Comparison of ENCODE assay signal across 17 cellular contexts in the genomic region with DNA sequence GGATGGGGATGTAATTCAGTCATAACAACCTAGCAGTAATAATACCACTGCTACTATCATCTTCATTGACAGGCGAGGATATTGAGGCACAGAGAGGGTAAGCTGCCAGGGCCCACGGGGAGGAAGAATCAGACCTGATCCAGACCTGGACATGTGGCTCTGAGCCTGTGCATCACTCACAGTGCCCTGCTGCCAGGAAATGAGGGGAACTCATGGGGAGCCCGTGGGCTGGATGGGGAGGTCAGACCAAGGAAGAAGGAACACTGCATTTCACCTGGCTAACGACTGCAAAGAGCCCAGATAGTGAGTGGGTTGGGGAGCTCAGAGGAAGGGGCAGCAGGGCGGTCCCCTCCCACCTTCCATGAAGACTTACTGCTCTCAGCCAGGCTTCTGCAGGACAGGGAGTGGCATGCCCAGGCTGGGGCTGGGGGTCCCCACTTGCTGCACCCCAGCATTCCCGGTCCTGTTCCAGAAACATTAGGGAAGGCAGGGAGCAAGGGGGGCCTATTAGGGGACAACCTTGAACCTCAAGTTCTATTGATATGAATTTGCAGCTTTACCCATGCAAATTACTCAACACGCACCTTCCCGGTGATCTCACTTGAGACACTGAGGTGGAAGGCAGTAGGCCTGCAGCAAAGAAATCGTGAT. TPM values are rescaled to one million over a fixed set of nuclear protein-coding genes. Genes with fewer than 3 reads are reported as not detected.
DNase-seq lines count a peak whose midpoint lies in the region; ATAC-seq and TF ChIP-seq lines count a peak whose summit lies in the region.
"Had no signal": no experiment of that assay in that cellular context is flagged by ENCODE, and none has a peak within 500 bp of the region (broad histone marks: within the 10 kb centered on the region; RNA-seq: fewer than 3 reads in every experiment).

No MANE protein-coding gene starts in this region.

- H3K4me3 ChIP-seq in gastrocnemius medialis: no peak overlapping the region
- H3K4me3 ChIP-seq: GM23248, HAP-1 had no signal

- no peak overlapping the region for H3T11ph ChIP-seq in H9 (ENCODE audit: low read length)

- no peak overlapping the region for H3K4ac ChIP-seq in H9 (ENCODE audit: low read depth, low read length)

- in situ Hi-C loops in G401 (cut with HindIII; ENCODE audit: low sequenced_read_pairs): no loop called here
- in situ Hi-C loops in gastrocnemius medialis (cut with MboI; ENCODE audit: low sequenced_read_pairs in 4 of 4): no loop called here

- H2AFZ ChIP-seq in H9 (ENCODE audit: low read length): no peak overlapping the region
- H2AFZ ChIP-seq: GM23248 had no signal

- H3K27ac ChIP-seq in H9 (ENCODE audit: insufficient read length, low read depth, low read length): no peak overlapping the region
- H3K27ac ChIP-seq in gastrocnemius medialis: no peak overlapping the region
- H3K27ac ChIP-seq: C4-2B, GM23248 had no signal

- no peaks in the 10 kb centered on the region; the same call in 1 of the 2 replicates for H3K27me3 Mint-ChIP-seq in H9 (ENCODE audit: low read depth)
- H3K27me3 Mint-ChIP-seq: CD4-positive, CD25-positive, alpha-beta regulatory T cell had no signal

- no peaks in the 10 kb centered on the region for H3K79me2 ChIP-seq in H9 (ENCODE audit: insufficient read depth, low read length)

- no peaks in the 10 kb centered on the region for H3K23me2 ChIP-seq in H9 (ENCODE audit: insufficient read length, low read depth, low read length, poor library complexity, severe bottlenecking)

- no peak overlapping the region for H3K23ac ChIP-seq in H9 (ENCODE audit: insufficient read length, low read depth, low read length)

- no peak overlapping the region for H3K4me2 ChIP-seq in H9 (ENCODE audit: insufficient read depth, insufficient read length, low read length)

- H4K91ac ChIP-seq in H9 (ENCODE audit: insufficient read length, low read depth, low read length): no peak overlapping the region

- no peak for ATAC-seq in gastrocnemius medialis

- H4K20me1 ChIP-seq in H9 (ENCODE audit: control insufficient read depth, insufficient read depth, insufficient read length): no peaks in the 10 kb centered on the region

- H3K27ac Mint-ChIP-seq in H9: peak overlapping the region in 1 of 3 experiments; percentile 88; a peak in 1 of 7 replicates

- WGBS in H9 (ENCODE audit: extremely low coverage, insufficient read length, low lambda C conversion rate): no CpG with 5 or more reads among the region's 9 CpGs

- no peaks in the 10 kb centered on the region for H3K9me3 ChIP-seq in H9 (ENCODE audit: control insufficient read depth, low read depth, low read length)
- no peaks in the 10 kb centered on the region for H3K9me3 ChIP-seq in gastrocnemius medialis
- H3K9me3 ChIP-seq: HAP-1 had no signal

- intact Hi-C loops in posterior vena cava (cut with DNase I): no loop called here
- intact Hi-C loops in gastrocnemius medialis (cut with DNase I; ENCODE audit: low total_unique reads): no loop called here

- DNase-seq in G401 (ENCODE audit: low spot score) (peak; percentile 64), H9 (no peak), cerebellum (ENCODE audit: low spot score) (peak; percentile 58), posterior vena cava (ENCODE audit: low spot score) (peak; percentile 54), gastrocnemius medialis (no peak), NOMO-1 (lab: John Stamatoyannopoulos, UW; ENCODE audit: unreplicated experiment in 2 of 2) (no peak), NCI-H1048 (lab: John Stamatoyannopoulos, UW) (no peak)
- DNase-seq in central memory CD4-positive, alpha-beta T cell: no peak
- DNase-seq: CD4-positive, CD25-positive, alpha-beta regulatory T cell; CD8-positive, alpha-beta memory T cell; DMS 273 treated with DMSO at 0.1 percent for 48 hours; DMS79; EL; GF-D8; GM23248 had no signal

- no peaks in the 10 kb centered on the region for H3K79me1 ChIP-seq in H9 (ENCODE audit: insufficient read depth, low read depth, low read length, poor library complexity, severe bottlenecking)

- no peak overlapping the region for H3K4me3 Mint-ChIP-seq in H9
- H3K4me3 Mint-ChIP-seq: CD4-positive, CD25-positive, alpha-beta regulatory T cell; CD8-positive, alpha-beta memory T cell had no signal

- no peak overlapping the region for H2BK12ac ChIP-seq in H9 (ENCODE audit: insufficient read length, low read depth, low read length)

- no peak for TF ChIP-seq CTCF in H9 (conservative IDR thresholded peaks at IDR 0.05)
- no peak for TF ChIP-seq CTCF in gastrocnemius medialis (IDR thresholded peaks at IDR 0.05 in 4 of 5, conservative IDR thresholded peaks at IDR 0.05 in 1 of 5)

- no peak overlapping the region for H2BK120ac ChIP-seq in H9 (ENCODE audit: low read depth, low read length, poor library complexity, severe bottlenecking)

- TF ChIP-seq POLR2A in gastrocnemius medialis (IDR thresholded peaks at IDR 0.05): no peak

- no peak overlapping the region for H2BK5ac ChIP-seq in H9 (ENCODE audit: insufficient read length, low read length)

- no peak overlapping the region for H4K8ac ChIP-seq in H9 (replicated peaks; ENCODE audit: insufficient read length, low read depth, low read length)

- no peak overlapping the region for H2BK15ac ChIP-seq in H9 (ENCODE audit: low read depth, low read length)

- H3K9ac ChIP-seq in H9 (ENCODE audit: extremely low read depth, insufficient read length, low read length): no peak overlapping the region
- H3K9ac ChIP-seq: GM23248 had no signal

- H3K18ac ChIP-seq in H9 (ENCODE audit: insufficient read length, low read depth, low read length): no peak overlapping the region

- H3K36me3 Mint-ChIP-seq in H9 (ENCODE audit: insufficient read depth in 1 of 3, low read depth in 3 of 3): no peaks in the 10 kb centered on the region; a peak in 1 of 7 replicates
- H3K36me3 Mint-ChIP-seq: CD4-positive, CD25-positive, alpha-beta regulatory T cell; CD8-positive, alpha-beta memory T cell had no signal

- H3K27me3 ChIP-seq in H9 (ENCODE audit: insufficient read depth, low read length) (no peaks in the 10 kb centered on the region), gastrocnemius medialis (no peaks in the 10 kb centered on the region)

- no peak overlapping the region for H3K56ac ChIP-seq in H9 (ENCODE audit: insufficient read length, low read depth, low read length)

- H3K14ac ChIP-seq in H9 (ENCODE audit: insufficient read depth, low read length): 0 out of 2 replicates have a peak overlapping the region, but pooled peaks have one; percentile 13

- H3K36me3 ChIP-seq in gastrocnemius medialis: no peaks in the 10 kb centered on the region
- H3K36me3 ChIP-seq: HAP-1 had no signal

- no peak overlapping the region for H2BK20ac ChIP-seq in H9 (ENCODE audit: low read depth, low read length, poor library complexity, severe bottlenecking)

- no peaks in the 10 kb centered on the region; a peak in 1 of 5 replicates for H3K9me3 Mint-ChIP-seq in H9
- H3K9me3 Mint-ChIP-seq: CD4-positive, CD25-positive, alpha-beta regulatory T cell; CD8-positive, alpha-beta memory T cell had no signal

- no peak overlapping the region for H2AK5ac ChIP-seq in H9 (ENCODE audit: insufficient read length, low read length)

- H3K4me1 ChIP-seq in H9 (ENCODE audit: insufficient read depth, low read length) (no peaks in the 10 kb centered on the region; the same call in 1 of the 2 replicates), gastrocnemius medialis (peaks cover 0 to 3% of the 10 kb centered on the region in 2 donors)
- H3K4me1 ChIP-seq: HAP-1 had no signal

- no peak overlapping the region for H4K5ac ChIP-seq in H9 (ENCODE audit: insufficient read length, low read depth, low read length)

- peaks cover 14 to 22% of the 10 kb centered on the region in 2 experiments for H3K4me1 Mint-ChIP-seq in H9
- H3K4me1 Mint-ChIP-seq: CD4-positive, CD25-positive, alpha-beta regulatory T cell; CD8-positive, alpha-beta memory T cell had no signal

RNA-seq across cellular contexts. Expression of gene CALM1, which starts 37.7 kb away (rescaled TPM):
- 159 and 239 TPM in 2 replicates for total RNA-seq in G401 (2014; rRNA removed; shearing (Covaris generic))
- 354 TPM in 2 replicates for total RNA-seq in H9 (2021)
- 1,436 TPM for total RNA-seq in cerebellum
- 100 to 1,000 TPM; 662 to 764 TPM for total RNA-seq in posterior vena cava
- total RNA-seq in gastrocnemius medialis: 1,000 to 10,000 TPM in 2 of 4 donors, 100 to 1,000 TPM in 2; 466 to 1,278 (median 1,009) TPM

Comparison
In these comparisons a context has a peak if more than half of its experiments do, and no peak if none do; other contexts are left out.
1. DNase-seq: peak in G401 (single experiment), cerebellum (single experiment) and posterior vena cava (single experiment); none in H9 (single experiment), gastrocnemius medialis (0 of 2), NOMO-1 (0 of 2), central memory CD4-positive, alpha-beta T cell (single experiment) and NCI-H1048 (single experiment).